ENCODE assay signal across 1 cellular context in genomic region chr2:25996844-25997243, GRCh38.
TF ChIP-seq lines count a peak whose summit lies in the region.

No MANE protein-coding gene starts in this region.

TF ChIP-seq in SK-N-SH treated with all-trans-retinoic acid at 6 μM for 48 hours, 23 proteins besides CTCF, POLR2A, EP300 and RAD21 (continued from another document):
- no peak for TF ChIP-seq CSRNP3 (CRISPR knock-in tag; IDR thresholded peaks at IDR 0.05)
